In the genomic region with DNA sequence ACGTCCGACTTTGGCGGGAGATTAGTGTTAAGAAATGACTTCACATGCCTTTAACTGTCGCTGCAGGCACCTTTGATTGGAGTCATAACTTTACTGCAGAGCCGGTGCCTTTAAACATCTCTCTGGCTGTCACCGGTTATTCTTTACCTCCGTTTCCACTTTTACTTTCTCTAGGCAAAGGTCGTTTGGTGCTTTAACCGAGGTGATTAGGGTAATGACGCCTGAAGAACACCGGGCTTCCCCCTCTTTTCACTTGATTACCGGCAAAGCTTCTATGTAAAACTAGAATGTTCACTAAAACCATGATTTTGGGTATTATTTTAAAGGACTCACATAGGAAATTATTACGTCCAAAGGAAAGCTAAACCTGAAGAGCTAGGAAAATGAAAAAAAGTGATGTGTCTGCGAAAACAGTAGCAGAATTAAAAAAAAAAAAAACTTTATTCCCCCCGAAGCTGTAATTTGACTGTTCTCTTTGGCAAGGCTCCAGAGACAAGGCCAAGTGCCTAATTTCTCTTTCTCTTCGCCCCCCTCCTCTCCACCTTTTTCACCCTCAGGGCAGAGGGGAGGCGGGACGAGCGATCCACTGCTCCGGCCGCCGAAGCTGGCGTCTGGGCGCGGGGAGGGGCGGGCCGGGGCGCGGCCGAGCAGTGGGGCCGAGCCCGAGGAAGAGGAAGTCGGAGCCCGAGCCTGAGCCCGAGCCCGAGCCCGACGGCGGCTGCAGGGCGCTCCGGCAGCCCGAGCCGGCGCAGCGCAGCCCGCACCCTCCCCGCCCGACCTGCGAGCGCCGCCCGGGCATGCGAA, we compare ENCODE assay signal across 8 cellular contexts. TPM values are rescaled to one million over a fixed set of nuclear protein-coding genes. Genes with fewer than 3 reads are reported as not detected.
DNase-seq lines count a peak whose midpoint lies in the region; ATAC-seq and TF ChIP-seq lines count a peak whose summit lies in the region.

A gene (plus strand): TSS at position 687 of the 804 bp plus-strand sequence. CDS start 133,797 bp downstream, outside the sequence.

- no peaks in the 10 kb centered on the region for H3K9me3 ChIP-seq in mucosa of descending colon

- DNase-seq in NCI-H748 (lab: John Stamatoyannopoulos, UW; ENCODE audit: unreplicated experiment) = peak; percentile 76
- no peak for DNase-seq in NCI-H748 treated with DMSO at 0.1 percent for 48 hours (lab: John Stamatoyannopoulos, UW)
- DNase-seq in NCI-H526 (lab: John Stamatoyannopoulos, UW) = peak; percentile 20 to 87
- DNase-seq in activated T-cell treated with anti-CD3 and anti-CD28 coated beads for 24 hours (ENCODE audit: low read depth) = peak; percentile 26
- DNase-seq in erythroblast (lab: John Stamatoyannopoulos, UW) = peak; percentile 64 to 68
- peak; percentile 88 to 92 (median 91) for DNase-seq in mucosa of descending colon
- peak in 4 of 6 experiments; percentile 19 to 52 (median 36) for DNase-seq in stimulated activated naive CD4-positive, alpha-beta T cell (lab: John Stamatoyannopoulos, UW)

- no peak for TF ChIP-seq CTCF in mucosa of descending colon (IDR thresholded peaks at IDR 0.05)

- peak within 1 kb of the TSS; percentile 80 for H3K4me3 ChIP-seq in mucosa of descending colon

- intact Hi-C loops in mucosa of descending colon (cut with DNase I, micrococcal nuclease) = no loop called here

- TF ChIP-seq POLR2A in erythroblast (IDR thresholded peaks at IDR 0.05; ENCODE audit: low read length) = no peak

- peaks cover 32% of the 10 kb centered on the region for H3K4me1 ChIP-seq in mucosa of descending colon (ENCODE audit: low read depth)

- ATAC-seq in HG02938 (IDR thresholded peaks at IDR 0.05; ENCODE audit: unreplicated experiment) (peak; percentile 43), mucosa of descending colon (peak; percentile 89)

- H3K36me3 ChIP-seq in mucosa of descending colon (ENCODE audit: low read depth) = peaks cover 3% of the 10 kb centered on the region

RNA-seq across cellular contexts. Expression of the gene that starts here (rescaled TPM):
- total RNA-seq in mucosa of descending colon = 10 to 100 TPM; 24.1 to 49.2 (median 29.1) TPM
